9 cellular contexts compared by ENCODE assay signal in the genomic region with DNA sequence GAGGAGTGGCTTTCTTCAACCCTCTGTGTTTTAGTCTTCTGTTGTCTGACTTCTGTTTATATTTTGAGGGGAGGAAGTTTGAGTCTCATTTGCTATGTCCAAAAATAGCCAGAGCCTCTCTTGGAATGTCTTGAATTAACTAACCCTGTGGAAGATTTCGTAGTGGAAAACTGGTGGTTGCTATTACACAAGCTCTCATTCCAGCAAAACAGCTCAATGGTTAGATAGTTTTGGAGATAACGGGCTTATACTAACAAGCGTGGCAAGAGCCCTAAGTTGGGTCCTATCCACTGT. TPM values are rescaled to one million over a fixed set of nuclear protein-coding genes. Genes with fewer than 3 reads are reported as not detected.
DNase-seq lines count a peak whose midpoint lies in the region; ATAC-seq and TF ChIP-seq lines count a peak whose summit lies in the region.
"Had no signal": no experiment of that assay in that cellular context is flagged by ENCODE, and none has a peak within 500 bp of the region (broad histone marks: within the 10 kb centered on the region; RNA-seq: fewer than 3 reads in every experiment).

No MANE protein-coding gene starts in this region.

- peaks cover 24% of the 10 kb centered on the region for H3K79me2 ChIP-seq in GM23338 (replicated peaks; ENCODE audit: insufficient read depth)

- H3K4me3 Mint-ChIP-seq in GM23338 = peak overlapping the region; percentile 90
- H3K4me3 Mint-ChIP-seq in MCF 10A (ENCODE audit: unreplicated experiment) = peak overlapping the region; percentile 88
- H3K4me3 Mint-ChIP-seq in activated CD4-positive, alpha-beta memory T cell treated with anti-CD3 and anti-CD28 coated beads for 36 hours = no peak overlapping the region

- intact Hi-C loops in MCF 10A (cut with micrococcal nuclease) (no loop called here), sigmoid colon (cut with DNase I) (loop anchor here (10.0 kb wide), 1 partner anchor 545 kb away; no protein-coding TSS in a partner anchor)
- intact Hi-C loops in activated CD4-positive, alpha-beta memory T cell treated with anti-CD3 and anti-CD28 coated beads for 36 hours (cut with micrococcal nuclease) = no loop called here

- H3K4me3 ChIP-seq in GM23338 (peak overlapping the region; percentile 61), iPS-15b (ENCODE audit: low read depth, low read length) (peak overlapping the region; percentile 76), sigmoid colon (peak overlapping the region; percentile 54 to 93 (median 88))

- CTCF ChIA-PET in MCF 10A (lab: Yijun Ruan, JAX) = interaction anchor here (0.6 to 4.2 kb wide), 36 partner anchors 9 to 1422 kb away, joined by 3 to 19 read pairs (median 4); no protein-coding TSS in a partner anchor
- CTCF ChIA-PET in activated CD4-positive, alpha-beta memory T cell treated with anti-CD3 and anti-CD28 coated beads for 36 hours (lab: Charles Lee) = interaction anchor here (0.6 to 1.2 kb wide), 2 partner anchors 28 to 358 kb away, joined by 3 read pairs; no protein-coding TSS in a partner anchor

- H3K9me3 ChIP-seq in iPS-15b (ENCODE audit: control insufficient read depth, insufficient read depth, low read length) = no peaks in the 10 kb centered on the region
- H3K9me3 ChIP-seq in sigmoid colon = no peaks in the 10 kb centered on the region

- no peak for TF ChIP-seq POLR2A in sigmoid colon (IDR thresholded peaks at IDR 0.05)

- H3K27ac Mint-ChIP-seq in GM23338 (no peak overlapping the region), MCF 10A (ENCODE audit: low read depth, unreplicated experiment) (peak overlapping the region; percentile 76)
- H3K27ac Mint-ChIP-seq in activated CD4-positive, alpha-beta memory T cell treated with anti-CD3 and anti-CD28 coated beads for 36 hours = no peak overlapping the region

- TF ChIP-seq CTCF in GM23338 (conservative IDR thresholded peaks at IDR 0.05; ENCODE audit: low read depth in 2 of 2) = no peak
- TF ChIP-seq CTCF in MCF 10A (IDR thresholded peaks at IDR 0.05; ENCODE audit: unreplicated experiment) = no peak
- no peak for TF ChIP-seq CTCF in sigmoid colon (IDR thresholded peaks at IDR 0.05)

- H3K27me3 ChIP-seq in GM23338 (ENCODE audit: insufficient read depth) (no peaks in the 10 kb centered on the region), iPS-15b (ENCODE audit: control insufficient read depth, insufficient read depth, low read length) (no peaks in the 10 kb centered on the region), sigmoid colon (no peaks in the 10 kb centered on the region)

- peaks cover 29% of the 10 kb centered on the region for H3K27me3 Mint-ChIP-seq in GM23338 (ENCODE audit: insufficient read depth, low read depth, poor library complexity)
- no peaks in the 10 kb centered on the region for H3K27me3 Mint-ChIP-seq in MCF 10A (ENCODE audit: insufficient read depth, unreplicated experiment)
- peaks cover 51% of the 10 kb centered on the region for H3K27me3 Mint-ChIP-seq in activated CD4-positive, alpha-beta memory T cell treated with anti-CD3 and anti-CD28 coated beads for 36 hours

- ATAC-seq in GM23338 = no peak
- no peak for ATAC-seq in GM19351 (IDR thresholded peaks at IDR 0.05; ENCODE audit: unreplicated experiment)

- H3K9ac ChIP-seq in iPS-15b (ENCODE audit: low read depth, low read length) = no peak overlapping the region

- H3K9me3 Mint-ChIP-seq in GM23338 = peaks cover 5% of the 10 kb centered on the region; the same call in 2 of the 3 replicates
- no peaks in the 10 kb centered on the region for H3K9me3 Mint-ChIP-seq in MCF 10A (ENCODE audit: unreplicated experiment)
- no peaks in the 10 kb centered on the region for H3K9me3 Mint-ChIP-seq in activated CD4-positive, alpha-beta memory T cell treated with anti-CD3 and anti-CD28 coated beads for 36 hours

- no peak overlapping the region for H2AFZ ChIP-seq in GM23338

- H3K36me3 Mint-ChIP-seq in GM23338 (ENCODE audit: low read depth) (peaks cover 41% of the 10 kb centered on the region), MCF 10A (ENCODE audit: insufficient read depth, unreplicated experiment) (peaks cover 42% of the 10 kb centered on the region)
- H3K36me3 Mint-ChIP-seq in activated CD4-positive, alpha-beta memory T cell treated with anti-CD3 and anti-CD28 coated beads for 36 hours = no peaks in the 10 kb centered on the region

- WGBS in sigmoid colon, 2 donors = 43 to 59% methylated on average over 3 of the region's 3 CpGs

- no TSS peak for BruUV-seq in MCF 10A (replicated peaks; lab: Mats Ljungman, UMichigan)

- H3K36me3 ChIP-seq in GM23338 (ENCODE audit: insufficient read depth) (peaks cover 19% of the 10 kb centered on the region), iPS-15b (ENCODE audit: control insufficient read depth, insufficient read depth, low read length) (peaks cover 4% of the 10 kb centered on the region), sigmoid colon (no peaks in the 10 kb centered on the region)

- H3K4me1 ChIP-seq in GM23338 (ENCODE audit: insufficient read depth) = peaks cover 43% of the 10 kb centered on the region
- peaks cover 35% of the 10 kb centered on the region for H3K4me1 ChIP-seq in iPS-15b (ENCODE audit: control insufficient read depth, insufficient read depth, low read length)
- H3K4me1 ChIP-seq in sigmoid colon = peaks cover 0 to 49% (median 31%) of the 10 kb centered on the region in 4 donors

- no peaks in the 10 kb centered on the region for H3K9me2 ChIP-seq in GM23338 (ENCODE audit: insufficient read depth)

- H3F3A ChIP-seq in GM23338 (replicated peaks; ENCODE audit: low read depth) = peaks cover 12% of the 10 kb centered on the region

- H3K27ac ChIP-seq in GM23338 (ENCODE audit: low read depth) = no peak overlapping the region
- H3K27ac ChIP-seq in sigmoid colon = peak overlapping the region; percentile 94 to 98 (median 98)

- no peak for DNase-seq in GM23338 (ENCODE audit: low spot score)
- no peak for DNase-seq in MCF 10A (ENCODE audit: unreplicated experiment)
- no peak for DNase-seq in sigmoid colon
- DNase-seq in NCI-H446 (lab: John Stamatoyannopoulos, UW) = no peak
- DNase-seq in NCI-H510A (lab: John Stamatoyannopoulos, UW) = no peak
- DNase-seq in activated CD4-positive, alpha-beta memory T cell treated with anti-CD3 and anti-CD28 coated beads for 36 hours = no peak
- DNase-seq: activated gamma-delta T cell had no signal

- H3K4me1 Mint-ChIP-seq in GM23338 = peaks cover 67% of the 10 kb centered on the region
- H3K4me1 Mint-ChIP-seq in MCF 10A (ENCODE audit: insufficient read depth, unreplicated experiment) = peaks cover 39% of the 10 kb centered on the region
- H3K4me1 Mint-ChIP-seq in activated CD4-positive, alpha-beta memory T cell treated with anti-CD3 and anti-CD28 coated beads for 36 hours (ENCODE audit: low read depth) = peaks cover 15% of the 10 kb centered on the region

- POLR2A ChIA-PET in MCF 10A (lab: Yijun Ruan, JAX) = interaction anchor here (0.6 to 1.8 kb wide), 7 partner anchors 12 to 322 kb away, joined by 3 to 7 read pairs (median 3); a partner anchor contains a TSS
- POLR2A ChIA-PET in activated CD4-positive, alpha-beta memory T cell treated with anti-CD3 and anti-CD28 coated beads for 36 hours (lab: Charles Lee) = no interaction called here

- H3K4me2 ChIP-seq in GM23338 = peak overlapping the region; percentile 79

- peaks cover 15% of the 10 kb centered on the region for H4K20me1 ChIP-seq in GM23338 (replicated peaks; ENCODE audit: insufficient read depth)

- TF ChIP-seq EP300 in sigmoid colon (IDR thresholded peaks at IDR 0.05) = peak in 2 of 4 donors; percentile 28 to 38

TF ChIP-seq in GM23338, 12 proteins besides CTCF, POLR2A, EP300 and RAD21:
- TF ChIP-seq POLR2AphosphoS5 (IDR thresholded peaks at IDR 0.05; ENCODE audit: low read depth) (no peak), EZH2phosphoT487 (IDR thresholded peaks at IDR 0.05; ENCODE audit: unreplicated experiment) (no peak), EZH2 (IDR thresholded peaks at IDR 0.05; ENCODE audit: low read depth, unreplicated experiment) (no peak), STAT1 (IDR thresholded peaks at IDR 0.05; ENCODE audit: unreplicated experiment) (no peak), NANOG (IDR thresholded peaks at IDR 0.05; ENCODE audit: borderline replicate concordance) (no peak), ZNF114 (CRISPR knock-in tag; IDR thresholded peaks at IDR 0.05) (no peak), CREB1 (CRISPR knock-in tag; IDR thresholded peaks at IDR 0.05; ENCODE audit: low read depth) (no peak), ZNF331 (CRISPR knock-in tag; IDR thresholded peaks at IDR 0.05; ENCODE audit: low read depth) (no peak)
- TF ChIP-seq, protein P1, sequence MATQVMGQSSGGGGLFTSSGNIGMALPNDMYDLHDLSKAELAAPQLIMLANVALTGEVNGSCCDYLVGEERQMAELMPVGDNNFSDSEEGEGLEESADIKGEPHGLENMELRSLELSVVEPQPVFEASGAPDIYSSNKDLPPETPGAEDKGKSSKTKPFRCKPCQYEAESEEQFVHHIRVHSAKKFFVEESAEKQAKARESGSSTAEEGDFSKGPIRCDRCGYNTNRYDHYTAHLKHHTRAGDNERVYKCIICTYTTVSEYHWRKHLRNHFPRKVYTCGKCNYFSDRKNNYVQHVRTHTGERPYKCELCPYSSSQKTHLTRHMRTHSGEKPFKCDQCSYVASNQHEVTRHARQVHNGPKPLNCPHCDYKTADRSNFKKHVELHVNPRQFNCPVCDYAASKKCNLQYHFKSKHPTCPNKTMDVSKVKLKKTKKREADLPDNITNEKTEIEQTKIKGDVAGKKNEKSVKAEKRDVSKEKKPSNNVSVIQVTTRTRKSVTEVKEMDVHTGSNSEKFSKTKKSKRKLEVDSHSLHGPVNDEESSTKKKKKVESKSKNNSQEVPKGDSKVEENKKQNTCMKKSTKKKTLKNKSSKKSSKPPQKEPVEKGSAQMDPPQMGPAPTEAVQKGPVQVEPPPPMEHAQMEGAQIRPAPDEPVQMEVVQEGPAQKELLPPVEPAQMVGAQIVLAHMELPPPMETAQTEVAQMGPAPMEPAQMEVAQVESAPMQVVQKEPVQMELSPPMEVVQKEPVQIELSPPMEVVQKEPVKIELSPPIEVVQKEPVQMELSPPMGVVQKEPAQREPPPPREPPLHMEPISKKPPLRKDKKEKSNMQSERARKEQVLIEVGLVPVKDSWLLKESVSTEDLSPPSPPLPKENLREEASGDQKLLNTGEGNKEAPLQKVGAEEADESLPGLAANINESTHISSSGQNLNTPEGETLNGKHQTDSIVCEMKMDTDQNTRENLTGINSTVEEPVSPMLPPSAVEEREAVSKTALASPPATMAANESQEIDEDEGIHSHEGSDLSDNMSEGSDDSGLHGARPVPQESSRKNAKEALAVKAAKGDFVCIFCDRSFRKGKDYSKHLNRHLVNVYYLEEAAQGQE (IDR thresholded peaks at IDR 0.05; ENCODE audit: unreplicated experiment) = no peak

RNA-seq across cellular contexts. Expression of a gene that starts 1.6 kb away (rescaled TPM):
- 159 and 177 TPM in 2 replicates for total RNA-seq in GM23338 (2014; rRNA removed; shearing (Covaris generic))
- polyA plus RNA-seq in GM23338 (2016; fragmentation: Nextera tagmentation; extraction: Ambion mirVana) = 113 and 128 TPM in 2 replicates
- total RNA-seq in MCF 10A (2022) = 10.9 and 49.4 TPM in 2 replicates
- 100 to 1,000 TPM in 2 of 4 donors, 10 to 100 TPM in 2; 43.5 to 179 (median 93.2) TPM for total RNA-seq in sigmoid colon
- polyA plus RNA-seq in sigmoid colon = 10 to 100 TPM in 2 of 3 donors, 1 to 10 TPM in 1; 7.4 to 39.2 (median 13.2) TPM
- not detected for total RNA-seq in activated CD4-positive, alpha-beta memory T cell treated with anti-CD3 and anti-CD28 coated beads for 36 hours

Comparison
In these comparisons a context has a peak if more than half of its experiments do, and no peak if none do; other contexts are left out.
1. RNA of a gene that starts 1.6 kb away (total RNA-seq): 159 to 177 TPM in GM23338, 43.5 to 179 TPM in sigmoid colon and 10.9 to 49.4 TPM in MCF 10A; not detected in activated CD4-positive, alpha-beta memory T cell treated with anti-CD3 and anti-CD28 coated beads for 36 hours; every median in the first group is over 10 times any median in the second.
2. Peak in every context shown above with its lines, with median percentiles within 50 percentile points of each other: H3K4me3 ChIP-seq.